ENCODE assay signal across 18 cellular contexts in the genomic region with DNA sequence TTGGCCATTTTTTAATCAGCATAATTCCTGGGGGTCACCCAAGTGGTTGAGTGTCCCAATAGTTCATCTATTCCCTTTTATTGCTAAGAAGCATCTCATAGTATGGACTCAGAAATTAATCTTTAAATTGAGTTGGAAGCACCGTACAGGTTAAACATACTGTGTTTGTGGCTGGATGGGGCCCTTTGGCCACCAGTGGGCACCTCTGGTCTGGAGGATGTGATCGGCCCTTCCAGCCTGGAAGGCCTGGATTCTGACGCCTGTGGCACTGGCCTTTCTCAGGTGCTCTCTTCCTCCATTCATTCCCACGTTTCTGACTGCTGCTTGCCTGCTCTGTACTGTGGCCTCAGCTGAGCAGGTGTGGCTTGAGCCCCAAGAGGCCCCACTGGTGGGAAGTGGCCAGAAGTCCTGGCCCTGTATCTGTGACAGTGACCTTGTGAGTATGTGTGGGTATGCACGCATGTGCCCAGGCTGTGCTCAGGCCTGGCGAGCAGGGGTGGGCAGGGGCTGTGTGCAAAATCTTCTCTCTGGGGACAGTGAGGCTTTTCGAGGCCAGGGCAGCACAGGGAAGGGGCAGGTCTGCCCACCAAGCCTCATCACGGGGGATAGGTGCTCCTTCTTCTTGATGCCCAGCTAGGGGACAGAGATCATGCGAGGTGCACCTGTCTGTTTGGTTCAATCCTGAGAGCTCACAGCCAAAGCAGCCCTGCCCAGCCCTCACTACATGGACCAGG. TPM values are rescaled to one million over a fixed set of nuclear protein-coding genes. Genes with fewer than 3 reads are reported as not detected.
DNase-seq lines count a peak whose midpoint lies in the region; ATAC-seq and TF ChIP-seq lines count a peak whose summit lies in the region.
"Had no signal": no experiment of that assay in that cellular context is flagged by ENCODE, and none has a peak within 500 bp of the region (broad histone marks: within the 10 kb centered on the region; RNA-seq: fewer than 3 reads in every experiment).

No MANE protein-coding gene starts in this region.

- CTCF ChIA-PET in HCT116 (lab: Charles Lee) (no interaction called here), SK-N-SH (lab: Yijun Ruan, JAX) (interaction anchor here (1.0 to 3.4 kb wide), 5 partner anchors 9 to 201 kb away, joined by 3 to 16 read pairs (median 4); no protein-coding TSS in a partner anchor)

- TF ChIP-seq POLR2A in HCT116 (IDR thresholded peaks at IDR 0.05; ENCODE audit: borderline replicate concordance, extremely low read depth, insufficient read depth, insufficient read length), result no peak

- H3K79me2 ChIP-seq in HCT116 (ENCODE audit: insufficient read depth, low read length), result no peaks in the 10 kb centered on the region
- no peaks in the 10 kb centered on the region for H3K79me2 ChIP-seq in SK-N-SH (ENCODE audit: insufficient read depth)

- no peak; a peak in 1 of 6 replicates for TF ChIP-seq CTCF in HCT116 (IDR thresholded peaks at IDR 0.05 in 2 of 3, conservative IDR thresholded peaks at IDR 0.05 in 1 of 3; ENCODE audit: borderline replicate concordance in 1 of 3, insufficient read depth in 1 of 3, low read depth in 2 of 3, low read length in 2 of 3)
- no peak; the same call in 1 of the 2 replicates for TF ChIP-seq CTCF in SK-N-SH (IDR thresholded peaks at IDR 0.05)
- TF ChIP-seq CTCF in fibroblast of pulmonary artery (IDR thresholded peaks at IDR 0.05; ENCODE audit: low read length, missing control alignments), result peak; percentile 12
- peak; percentile 9 for TF ChIP-seq CTCF in osteocyte (IDR thresholded peaks at IDR 0.05)

- no peaks in the 10 kb centered on the region for H3K36me3 ChIP-seq in HCT116 (ENCODE audit: control insufficient read depth in 1 of 2, insufficient read depth in 2 of 2, low read length in 2 of 2)
- H3K36me3 ChIP-seq in SK-N-SH (replicated peaks in 1 of 2; ENCODE audit: control insufficient read depth in 1 of 2, insufficient read depth in 2 of 2, low read length in 1 of 2), result no peaks in the 10 kb centered on the region

- no peak overlapping the region; the same call in 1 of the 2 replicates for H3K27ac ChIP-seq in HCT116 (ENCODE audit: low read depth, low read length)
- no peak overlapping the region for H3K27ac ChIP-seq in SK-N-SH (ENCODE audit: low read depth in 2 of 2, low read length in 1 of 2)

- WGBS in SK-N-SH (ENCODE audit: low lambda C conversion rate), result 98% methylated on average over 5 of the region's 9 CpGs

- ATAC-seq in HCT116, result no peak
- no peak for ATAC-seq in GM18870 (IDR thresholded peaks at IDR 0.05; ENCODE audit: unreplicated experiment)
- ATAC-seq in GM18907 (IDR thresholded peaks at IDR 0.05; ENCODE audit: unreplicated experiment), result no peak

- H3K9me3 Mint-ChIP-seq in osteocyte (ENCODE audit: unreplicated experiment), result no peaks in the 10 kb centered on the region
- H3K9me3 Mint-ChIP-seq: immature natural killer cell, memory B cell had no signal

- no peak overlapping the region for H3K4me3 Mint-ChIP-seq in osteocyte (ENCODE audit: unreplicated experiment)
- H3K4me3 Mint-ChIP-seq: immature natural killer cell, memory B cell had no signal

- RAD21 ChIA-PET in HCT116 (lab: Charles Lee; ENCODE audit: low non-redundant PET in 1 of 2, low total read pairs in 2 of 2, uncharacterized antibody in 2 of 2, unreplicated experiment in 2 of 2), result no interaction called here

- TF ChIP-seq EP300 in SK-N-SH (IDR thresholded peaks at IDR 0.05; ENCODE audit: borderline replicate concordance in 1 of 2, low read depth in 1 of 2, low read length in 1 of 2), result no peak

- H3K9me3 ChIP-seq in HCT116 (ENCODE audit: control insufficient read depth in 1 of 2, insufficient read depth in 1 of 2, low read depth in 1 of 2, low read length in 2 of 2) (no peaks in the 10 kb centered on the region), SK-N-SH (no peaks in the 10 kb centered on the region)
- H3K9me3 ChIP-seq: sigmoid colon had no signal

- H4K20me1 ChIP-seq in HCT116 (ENCODE audit: insufficient read depth), result no peaks in the 10 kb centered on the region
- H4K20me1 ChIP-seq in SK-N-SH (ENCODE audit: insufficient read depth), result no peaks in the 10 kb centered on the region

- no TSS peak for BruUV-seq in HCT116 (replicated peaks; lab: Mats Ljungman, UMichigan)

- TF ChIP-seq RAD21 in HCT116 (IDR thresholded peaks at IDR 0.05; ENCODE audit: low read depth) (peak; percentile 42; the same call in 1 of the 2 replicates), SK-N-SH (IDR thresholded peaks at IDR 0.05; ENCODE audit: low read length) (peak; percentile 23; the same call in 1 of the 2 replicates)

- DNase-seq in HCT116 (ENCODE audit: low read depth, low spot score) (no peak), SK-N-SH (no peak), fibroblast of pulmonary artery (ENCODE audit: low read depth) (no peak), osteocyte (ENCODE audit: extremely low spot score, unreplicated experiment) (no peak), dedifferentiated amniotic fluid mesenchymal stem cell (ENCODE audit: extremely low spot score) (no peak), DMS153 (lab: John Stamatoyannopoulos, UW) (no peak)
- DNase-seq: activated CD8-positive, alpha-beta memory T cell treated with anti-CD3 and anti-CD28 coated beads for 24 hours; cerebellar nuclear complex; H7; immature natural killer cell; NCI-H2029 treated with DMSO at 0.1 percent for 48 hours; NCI-H524; sigmoid colon; stimulated activated CD4-positive, alpha-beta T cell treated with anti-CD3 and anti-CD28 coated beads, Interleukin-2, amount 100 ng/mL, for 48 hours had no signal

- H3K27me3 Mint-ChIP-seq in osteocyte (ENCODE audit: unreplicated experiment), result peaks cover 4% of the 10 kb centered on the region
- H3K27me3 Mint-ChIP-seq: memory B cell had no signal

- intact Hi-C loops in HCT116 (cut with micrococcal nuclease), result no loop called here

- H3K4me3 ChIP-seq in HCT116 (replicated peaks in 1 of 2; ENCODE audit: low read depth in 1 of 2, low read length in 2 of 2), result no peak overlapping the region
- H3K4me3 ChIP-seq in SK-N-SH (ENCODE audit: low read depth in 2 of 2, low read length in 1 of 2), result no peak overlapping the region
- H3K4me3 ChIP-seq in fibroblast of pulmonary artery (replicated peaks; ENCODE audit: low read depth, low read length), result no peak overlapping the region
- H3K4me3 ChIP-seq: sigmoid colon had no signal

- H3K4me1 Mint-ChIP-seq in osteocyte (ENCODE audit: unreplicated experiment), result peaks cover 14% of the 10 kb centered on the region
- H3K4me1 Mint-ChIP-seq: immature natural killer cell had no signal

- H3K9ac ChIP-seq in HCT116 (ENCODE audit: low read length) (no peak overlapping the region), SK-N-SH (no peak overlapping the region)

- H2AFZ ChIP-seq in HCT116 (ENCODE audit: low read depth, low read length, poor library complexity, severe bottlenecking) (no peak overlapping the region), SK-N-SH (ENCODE audit: low read depth) (no peak overlapping the region)

- H3K4me1 ChIP-seq in HCT116 (ENCODE audit: control insufficient read depth in 1 of 2, insufficient read depth in 2 of 2, low read length in 2 of 2) (no peaks in the 10 kb centered on the region), SK-N-SH (ENCODE audit: control insufficient read depth in 1 of 2, insufficient read depth in 2 of 2, low read depth in 1 of 2, low read length in 1 of 2) (no peaks in the 10 kb centered on the region; a peak in 1 of 4 replicates)

- H3K36me3 Mint-ChIP-seq in osteocyte (ENCODE audit: unreplicated experiment), result no peaks in the 10 kb centered on the region
- H3K36me3 Mint-ChIP-seq: immature natural killer cell, memory B cell had no signal

- no peaks in the 10 kb centered on the region for H3K9me2 ChIP-seq in HCT116 (ENCODE audit: insufficient read depth)
- no peaks in the 10 kb centered on the region for H3K9me2 ChIP-seq in SK-N-SH

- H3K27me3 ChIP-seq in HCT116 (ENCODE audit: insufficient read depth, low read length) (no peaks in the 10 kb centered on the region), SK-N-SH (ENCODE audit: insufficient read depth) (no peaks in the 10 kb centered on the region)
- H3K27me3 ChIP-seq: sigmoid colon had no signal

- H3K27ac Mint-ChIP-seq in osteocyte (ENCODE audit: unreplicated experiment), result no peak overlapping the region
- H3K27ac Mint-ChIP-seq: immature natural killer cell, memory B cell had no signal

- H3K4me2 ChIP-seq in HCT116 (ENCODE audit: low read length), result no peak overlapping the region
- H3K4me2 ChIP-seq in SK-N-SH, result no peak overlapping the region

- POLR2A ChIA-PET in HCT116 (lab: Charles Lee) (no interaction called here), SK-N-SH (lab: Yijun Ruan, JAX) (no interaction called here)

- H3F3A ChIP-seq in SK-N-SH (replicated peaks; ENCODE audit: insufficient read depth), result no peaks in the 10 kb centered on the region

TF ChIP-seq in HCT116, 20 proteins besides CTCF, POLR2A, EP300 and RAD21 (continues in another document):
- TF ChIP-seq YY1 (IDR thresholded peaks at IDR 0.05; ENCODE audit: extremely low read depth, insufficient replicate concordance, low read depth, low read length) (no peak), SIN3A (IDR thresholded peaks at IDR 0.05; ENCODE audit: low read depth) (no peak), EZH2phosphoT487 (IDR thresholded peaks at IDR 0.05; ENCODE audit: borderline replicate concordance) (no peak), POLR2AphosphoS5 (IDR thresholded peaks at IDR 0.05; ENCODE audit: low read depth, low read length) (no peak), CBX3 (IDR thresholded peaks at IDR 0.05; ENCODE audit: low read depth) (no peak)

RNA-seq across cellular contexts. Expression of a gene that starts 30.1 kb away (rescaled TPM):
- total RNA-seq in HCT116 (2021; ENCODE audit: unreplicated experiment) (0.20 TPM), osteocyte (0.37 and 0.46 TPM in 2 replicates)
- polyA plus RNA-seq in HCT116 (2012), result 0.08 and 0.30 TPM in 2 replicates
- 0.48 and 0.73 TPM in 2 replicates for polyA plus RNA-seq in SK-N-SH (2012; rRNA removed)
- 0.26 and 0.38 TPM in 2 replicates for polyA plus RNA-seq in SK-N-SH (2012; cell fraction: cytosol; rRNA removed)
- 1.3 and 1.7 TPM in 2 replicates for polyA plus RNA-seq in SK-N-SH (2012; cell fraction: nucleus; rRNA removed)

RNA-seq across cellular contexts. Expression of a gene that starts 44.0 kb away (rescaled TPM):
- not detected for total RNA-seq in HCT116 (2021; ENCODE audit: unreplicated experiment)
- polyA plus RNA-seq in HCT116 (2012), result not detected in 2 replicates
- 0.03 TPM in 1 of 2 replicates, not detected in the other for polyA plus RNA-seq in SK-N-SH (2012; rRNA removed)
- polyA plus RNA-seq in SK-N-SH (2012; cell fraction: cytosol; rRNA removed), result not detected in 2 replicates
- not detected in 2 replicates for polyA plus RNA-seq in SK-N-SH (2012; cell fraction: nucleus; rRNA removed)
- not detected in 2 replicates for total RNA-seq in osteocyte
- total RNA-seq: H7, sigmoid colon had no signal
- polyA plus RNA-seq: immature natural killer cell, neural cell had no signal

RNA-seq across cellular contexts. Expression of a gene that starts 58.0 kb away (rescaled TPM):
- 42.6 TPM for total RNA-seq in HCT116 (2021; ENCODE audit: unreplicated experiment)
- 10.5 and 13.5 TPM in 2 replicates for polyA plus RNA-seq in HCT116 (2012)
- polyA plus RNA-seq in SK-N-SH (2012; rRNA removed), result 12.7 and 20.1 TPM in 2 replicates
- 19.2 and 19.7 TPM in 2 replicates for polyA plus RNA-seq in SK-N-SH (2012; cell fraction: cytosol; rRNA removed)
- 5.9 and 13.3 TPM in 2 replicates for polyA plus RNA-seq in SK-N-SH (2012; cell fraction: nucleus; rRNA removed)
- 75.5 and 79.6 TPM in 2 replicates for total RNA-seq in osteocyte

Comparison
In these comparisons a context has a peak if more than half of its experiments do, and no peak if none do; other contexts are left out.
1. CTCF ChIP-seq: peak in fibroblast of pulmonary artery (single experiment) and osteocyte (single experiment); none in HCT116 (0 of 3) and SK-N-SH (single experiment).